Comparison of ENCODE assay signal across 16 cellular contexts in the genomic region with DNA sequence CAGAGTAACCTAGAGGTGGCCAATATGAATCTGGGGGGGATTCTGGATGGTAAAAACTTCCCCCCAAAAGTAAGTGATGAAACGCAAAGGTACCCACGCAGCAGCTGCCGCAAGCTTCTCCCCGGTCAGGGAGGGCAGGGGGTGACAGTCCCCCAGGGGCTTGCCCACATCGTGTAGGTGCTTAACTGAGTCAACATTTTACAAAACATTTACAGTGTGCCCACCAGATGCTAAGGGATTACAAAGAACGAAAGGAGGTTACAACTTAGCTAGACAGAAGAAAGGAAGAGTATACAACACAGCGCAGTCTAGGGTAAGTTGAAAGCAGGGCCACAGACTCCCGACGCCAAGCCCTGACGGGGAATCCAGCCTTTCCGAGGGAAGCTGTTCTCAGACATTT. TPM values are rescaled to one million over a fixed set of nuclear protein-coding genes. Genes with fewer than 3 reads are reported as not detected.
DNase-seq lines count a peak whose midpoint lies in the region; ATAC-seq lines count a peak whose summit lies in the region.
"Had no signal": no experiment of that assay in that cellular context is flagged by ENCODE, and none has a peak within 500 bp of the region (broad histone marks: within the 10 kb centered on the region; RNA-seq: fewer than 3 reads in every experiment).

No MANE protein-coding gene starts in this region.

- ATAC-seq in GM18520 (IDR thresholded peaks at IDR 0.05; ENCODE audit: unreplicated experiment) = peak; percentile 19
- no peak for ATAC-seq in naive thymus-derived CD4-positive, alpha-beta T cell

- DNase-seq in CD4-positive, alpha-beta memory T cell = peak in 1 of 5 donors; percentile 41
- no peak for DNase-seq in naive thymus-derived CD4-positive, alpha-beta T cell
- DNase-seq in OCI-M1 (lab: John Stamatoyannopoulos, UW) (no peak), SHP77 (lab: John Stamatoyannopoulos, UW) (no peak), kidney glomerular epithelial cell (lab: John Stamatoyannopoulos, UW) (no peak), COLO668 (lab: John Stamatoyannopoulos, UW; ENCODE audit: unreplicated experiment) (no peak)
- DNase-seq: amygdala, EL, NCI-H2029 treated with DMSO at 0.1 percent for 48 hours, NCI-H748 treated with DMSO at 0.1 percent for 48 hours, posterior cingulate gyrus, T-helper 9 cell, trophoblast cell had no signal

- H3K9me3 Mint-ChIP-seq in CD4-positive, alpha-beta memory T cell = no peaks in the 10 kb centered on the region
- peaks cover 4% of the 10 kb centered on the region for H3K9me3 Mint-ChIP-seq in activated naive CD8-positive, alpha-beta T cell (ENCODE audit: low read depth)
- H3K9me3 Mint-ChIP-seq in naive thymus-derived CD4-positive, alpha-beta T cell = peaks cover 0 to 4% (median 0%) of the 10 kb centered on the region in 11 donors

- H3K4me3 ChIP-seq in CD4-positive, alpha-beta memory T cell (ENCODE audit: low read length in 2 of 2) = no peak overlapping the region
- peak overlapping the region; percentile 41 for H3K4me3 ChIP-seq in naive thymus-derived CD4-positive, alpha-beta T cell (ENCODE audit: low read length)

- H3K36me3 ChIP-seq in CD4-positive, alpha-beta memory T cell (ENCODE audit: insufficient read depth, low read length) = no peaks in the 10 kb centered on the region
- no peaks in the 10 kb centered on the region for H3K36me3 ChIP-seq in naive thymus-derived CD4-positive, alpha-beta T cell (ENCODE audit: control insufficient read depth in 2 of 3, insufficient read depth in 3 of 3, low read length in 3 of 3)

- peak overlapping the region; percentile 88 to 98 (median 96) for H3K27ac Mint-ChIP-seq in CD4-positive, alpha-beta memory T cell
- peak overlapping the region; percentile 100 for H3K27ac Mint-ChIP-seq in activated naive CD8-positive, alpha-beta T cell
- H3K27ac Mint-ChIP-seq in naive thymus-derived CD4-positive, alpha-beta T cell = peak overlapping the region in 8 of 9 donors; percentile 87 to 99 (median 93)

- peaks cover 100% of the 10 kb centered on the region for H3K4me1 ChIP-seq in CD4-positive, alpha-beta memory T cell (ENCODE audit: insufficient read depth, low read length)
- H3K4me1 ChIP-seq in naive thymus-derived CD4-positive, alpha-beta T cell (ENCODE audit: control insufficient read depth in 2 of 2, insufficient read depth in 2 of 2, low read length in 2 of 2) = peaks cover 95 to 96% of the 10 kb centered on the region in 2 donors

- peak overlapping the region; percentile 79 for H3K27ac ChIP-seq in CD4-positive, alpha-beta memory T cell (ENCODE audit: low read depth, low read length)
- H3K27ac ChIP-seq in naive thymus-derived CD4-positive, alpha-beta T cell (ENCODE audit: low read depth, low read length) = peak overlapping the region; percentile 76
- H3K27ac ChIP-seq: C4-2B had no signal

- intact Hi-C loops in CD4-positive, alpha-beta memory T cell (cut with micrococcal nuclease) = no loop called here
- intact Hi-C loops in naive thymus-derived CD4-positive, alpha-beta T cell (cut with micrococcal nuclease) = no loop called here

- POLR2A ChIA-PET in CD4-positive, alpha-beta memory T cell (lab: Charles Lee; ENCODE audit: partially characterized antibody) = interaction anchor here (0.8 to 34.6 kb wide), 7 partner anchors 6 to 484 kb away, joined by 3 to 1352 read pairs (median 4); no protein-coding TSS in a partner anchor
- POLR2A ChIA-PET in naive thymus-derived CD4-positive, alpha-beta T cell (lab: Charles Lee) = interaction anchor here (0.6 to 14.4 kb wide), 7 partner anchors 8 to 93 kb away, joined by 5 to 335 read pairs (median 25); no protein-coding TSS in a partner anchor

- no peaks in the 10 kb centered on the region for H3K27me3 ChIP-seq in CD4-positive, alpha-beta memory T cell (ENCODE audit: insufficient read depth, low read length)
- no peaks in the 10 kb centered on the region for H3K27me3 ChIP-seq in naive thymus-derived CD4-positive, alpha-beta T cell (ENCODE audit: control insufficient read depth in 2 of 2, insufficient read depth in 2 of 2, low read length in 2 of 2)

- H3K4me1 Mint-ChIP-seq in CD4-positive, alpha-beta memory T cell = peaks cover 71 to 97% (median 84%) of the 10 kb centered on the region in 4 donors
- peaks cover 92% of the 10 kb centered on the region for H3K4me1 Mint-ChIP-seq in activated naive CD8-positive, alpha-beta T cell (ENCODE audit: low read depth)
- H3K4me1 Mint-ChIP-seq in naive thymus-derived CD4-positive, alpha-beta T cell = peaks cover 60 to 99% (median 84%) of the 10 kb centered on the region in 7 donors

- H3K27me3 Mint-ChIP-seq in CD4-positive, alpha-beta memory T cell = no peaks in the 10 kb centered on the region
- no peaks in the 10 kb centered on the region for H3K27me3 Mint-ChIP-seq in activated naive CD8-positive, alpha-beta T cell
- H3K27me3 Mint-ChIP-seq in naive thymus-derived CD4-positive, alpha-beta T cell = no peaks in the 10 kb centered on the region

- CTCF ChIA-PET in CD4-positive, alpha-beta memory T cell (lab: Charles Lee; ENCODE audit: partially characterized antibody) = interaction anchor here (0.7 to 18.4 kb wide), 7 partner anchors 8 to 95 kb away, joined by 3 to 304 read pairs (median 8); no protein-coding TSS in a partner anchor
- CTCF ChIA-PET in naive thymus-derived CD4-positive, alpha-beta T cell (lab: Charles Lee) = interaction anchor here (2.1 to 7.9 kb wide), 4 partner anchors 8 to 35 kb away, joined by 6 to 75 read pairs (median 12); no protein-coding TSS in a partner anchor

- H3K4me3 Mint-ChIP-seq in CD4-positive, alpha-beta memory T cell = peak overlapping the region; percentile 67 to 89 (median 77)
- peak overlapping the region; percentile 68 for H3K4me3 Mint-ChIP-seq in activated naive CD8-positive, alpha-beta T cell
- peak overlapping the region in 5 of 10 donors; percentile 29 to 88 (median 61) for H3K4me3 Mint-ChIP-seq in naive thymus-derived CD4-positive, alpha-beta T cell

- H3K36me3 Mint-ChIP-seq in CD4-positive, alpha-beta memory T cell = peaks cover 15 to 39% of the 10 kb centered on the region in 2 donors
- peaks cover 20% of the 10 kb centered on the region for H3K36me3 Mint-ChIP-seq in activated naive CD8-positive, alpha-beta T cell
- H3K36me3 Mint-ChIP-seq in naive thymus-derived CD4-positive, alpha-beta T cell = peaks cover 0 to 45% (median 4%) of the 10 kb centered on the region in 5 donors

- no peaks in the 10 kb centered on the region for H3K9me3 ChIP-seq in CD4-positive, alpha-beta memory T cell (ENCODE audit: control insufficient read depth in 1 of 2, low read length in 2 of 2)
- no peaks in the 10 kb centered on the region for H3K9me3 ChIP-seq in naive thymus-derived CD4-positive, alpha-beta T cell (ENCODE audit: control insufficient read depth in 2 of 3, low read length in 3 of 3)

RNA-seq across cellular contexts. Expression of a gene that starts 45.6 kb away (rescaled TPM):
- 100 to 1,000 TPM in 1 of 2 experiments, 10 to 100 TPM in 1; 95.4 to 103 TPM for total RNA-seq in CD4-positive, alpha-beta memory T cell
- polyA plus RNA-seq in CD4-positive, alpha-beta memory T cell = 10 to 100 TPM; 53.6 to 96.5 TPM
- 100 to 1,000 TPM in 1 of 5 experiments, 10 to 100 TPM in 4; 58.8 to 133 (median 73.6) TPM for total RNA-seq in naive thymus-derived CD4-positive, alpha-beta T cell
- polyA plus RNA-seq in naive thymus-derived CD4-positive, alpha-beta T cell = 10 to 100 TPM; 63.7 to 73.1 TPM
